8 cellular contexts compared by ENCODE assay signal in the genomic region with DNA sequence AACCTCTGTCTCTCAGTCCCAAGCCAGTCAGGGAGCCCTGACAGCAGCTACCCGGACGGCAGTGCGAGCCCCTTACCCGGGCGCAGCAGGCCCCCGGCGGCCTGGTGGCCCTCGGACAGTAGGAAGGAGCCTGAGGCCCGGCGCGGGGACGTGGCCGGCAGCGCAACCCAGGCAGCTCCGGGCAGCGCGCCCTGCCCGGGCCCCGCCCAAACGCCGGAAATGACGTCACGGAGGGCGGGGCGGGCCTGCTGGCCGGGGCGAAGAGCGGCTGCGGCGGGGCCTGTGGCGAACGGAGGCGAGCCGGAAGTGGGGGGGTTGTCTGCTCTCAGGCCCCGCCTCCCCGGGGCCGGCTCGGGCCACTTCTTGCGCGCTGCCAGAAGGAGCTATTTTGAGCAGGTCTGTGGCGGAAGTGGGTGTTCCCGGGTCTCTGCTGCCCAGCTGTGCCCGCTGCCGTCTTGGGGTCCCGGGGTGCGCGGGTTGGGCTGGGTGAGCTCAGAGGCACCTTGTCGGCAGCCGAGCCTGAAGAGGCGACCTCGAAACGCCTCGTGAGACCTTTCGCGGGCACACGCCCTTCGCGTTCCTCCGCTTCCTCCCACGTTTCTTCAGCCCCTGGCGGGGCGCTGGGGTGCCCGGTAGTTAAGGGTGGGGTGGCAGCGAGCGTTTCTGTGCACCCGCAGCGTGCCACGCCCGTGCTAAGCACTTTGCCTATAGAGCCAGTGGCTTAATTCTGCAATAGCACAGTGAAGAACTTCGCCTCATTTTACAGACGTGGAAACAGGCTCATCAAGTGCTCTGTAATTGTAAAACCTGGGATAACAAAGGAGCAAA. TPM values are rescaled to one million over a fixed set of nuclear protein-coding genes. Genes with fewer than 3 reads are reported as not detected.
A peak's percentile ranks its signal among the peaks of the same experiment; 100 is the strongest.
DNase-seq lines count a peak whose midpoint lies in the region; ATAC-seq and TF ChIP-seq lines count a peak whose summit lies in the region.

A gene (minus strand): TSS at position 193 of the 828 bp plus-strand sequence. CDS start 8,206 bp downstream, outside the sequence.

- H3K4me1 ChIP-seq in right lobe of liver = peaks cover 0 to 47% (median 17%) of the 10 kb centered on the region in 4 donors

- no peaks in the 10 kb centered on the region for H3K9me3 ChIP-seq in right lobe of liver

- TF ChIP-seq POLR2A in right lobe of liver (IDR thresholded peaks at IDR 0.05) = peak; percentile 98

- H3K4me1 Mint-ChIP-seq in CD14-positive monocyte = peaks cover 51% of the 10 kb centered on the region

- peak within 1 kb of the TSS; percentile 95 to 99 (median 98) for H3K27ac Mint-ChIP-seq in CD14-positive monocyte

- H3K4me3 ChIP-seq in right lobe of liver = peak within 1 kb of the TSS; percentile 71 to 80 (median 77)

- H3K36me3 Mint-ChIP-seq in CD14-positive monocyte = peaks cover 12 to 15% of the 10 kb centered on the region in 2 donors

- WGBS in right lobe of liver (ENCODE audit: insufficient coverage, low coverage, low lambda C conversion rate, missing lambda C conversion rate) = under 1% methylated on average over 57 of the region's 71 CpGs

- DNase-seq in CD14-positive monocyte (ENCODE audit: low spot score) (peak; percentile 95), NCI-H82 (lab: John Stamatoyannopoulos, UW) (peak; percentile 93), dermis microvascular lymphatic vessel endothelial cell (ENCODE audit: low read depth in 2 of 2) (peak; percentile 75 to 93), right lobe of liver (peak; percentile 97 to 98 (median 98))
- DNase-seq in activated CD4-positive, alpha-beta T cell treated with anti-CD3 and anti-CD28 coated beads, Interleukin-2, amount 50 U/mL, for 48 hours = peak; percentile 91 to 93
- DNase-seq in stimulated activated CD4-positive, alpha-beta T cell treated with anti-CD3 and anti-CD28 coated beads, Interleukin-4, amount 100 ng/mL, for 24 hours = peak; percentile 94

- peaks cover 0 to 7% (median 0%) of the 10 kb centered on the region in 3 donors for H3K27me3 Mint-ChIP-seq in CD14-positive monocyte (ENCODE audit: low read depth in 3 of 3)

- H3K9me3 Mint-ChIP-seq in CD14-positive monocyte = no peaks in the 10 kb centered on the region

- intact Hi-C loops in CD14-positive monocyte (cut with micrococcal nuclease) = loop anchor here in 1 of 2 donors (5.0 kb wide), 2 partner anchors 60 to 235 kb away; a partner anchor contains a TSS
- intact Hi-C loops in right lobe of liver (cut with DNase I) = no loop called here

- ATAC-seq in GM19438 (IDR thresholded peaks at IDR 0.05; ENCODE audit: low read depth, unreplicated experiment) (peak; percentile 70), HG03571 (IDR thresholded peaks at IDR 0.05; ENCODE audit: unreplicated experiment) (peak; percentile 56), right lobe of liver (peak; percentile 80 to 96 (median 89))

- no peaks in the 10 kb centered on the region for H3K27me3 ChIP-seq in right lobe of liver

- H3K36me3 ChIP-seq in right lobe of liver = peaks cover 0 to 13% (median 5%) of the 10 kb centered on the region in 4 donors

- peak within 1 kb of the TSS; percentile 89 to 95 for H3K4me3 Mint-ChIP-seq in CD14-positive monocyte

- TF ChIP-seq CTCF in CD14-positive monocyte (IDR thresholded peaks at IDR 0.05) (no peak), right lobe of liver (IDR thresholded peaks at IDR 0.05) (peak in 1 of 4 donors; percentile 9)

- H3K27ac ChIP-seq in right lobe of liver = peak within 1 kb of the TSS; percentile 90 to 93 (median 93)

RNA-seq across cellular contexts. Expression of the gene that starts here (rescaled TPM):
- 10 to 100 TPM in 1 of 2 donors, 1 to 10 TPM in 1; 9.5 to 12.6 TPM for polyA plus RNA-seq in CD14-positive monocyte
- total RNA-seq in dermis microvascular lymphatic vessel endothelial cell (5.4 and 5.9 TPM in 2 replicates), right lobe of liver (10 to 100 TPM; 39.4 to 70.9 (median 62.4) TPM)

Comparison
In these comparisons a context has a peak if more than half of its experiments do, and no peak if none do; other contexts are left out.
1. Peak in every context shown above with its lines: DNase-seq, ATAC-seq, H3K4me3 ChIP-seq and H3K27ac ChIP-seq.